Comparison of ENCODE assay signal across 20 cellular contexts in genomic region chr7:128036226-128036940, GRCh38. TPM values are rescaled to one million over a fixed set of nuclear protein-coding genes. Genes with fewer than 3 reads are reported as not detected.
DNase-seq lines count a peak whose midpoint lies in the region; ATAC-seq and TF ChIP-seq lines count a peak whose summit lies in the region.
"Had no signal": no experiment of that assay in that cellular context is flagged by ENCODE, and none has a peak within 500 bp of the region (broad histone marks: within the 10 kb centered on the region; RNA-seq: fewer than 3 reads in every experiment).

No MANE protein-coding gene starts in this region.

- peaks cover 13% of the 10 kb centered on the region for H3K4me1 Mint-ChIP-seq in T-helper 17 cell
- H3K4me1 Mint-ChIP-seq in activated CD8-positive, alpha-beta memory T cell treated with anti-CD3 and anti-CD28 coated beads, Interleukin-2, amount 10 ng/mL, durations not matched to agents 7 days and 5 days = peaks cover 2% of the 10 kb centered on the region
- peaks cover 8% of the 10 kb centered on the region for H3K4me1 Mint-ChIP-seq in MCF 10A (ENCODE audit: insufficient read depth, unreplicated experiment)

- DNase-seq in T-helper 17 cell = no peak
- no peak for DNase-seq in hepatic stellate cell (ENCODE audit: low spot score)
- DNase-seq in activated CD8-positive, alpha-beta memory T cell treated with anti-CD3 and anti-CD28 coated beads, Interleukin-2, amount 10 ng/mL, durations not matched to agents 7 days and 5 days = no peak
- DNase-seq in MCF 10A (ENCODE audit: unreplicated experiment) = no peak
- no peak for DNase-seq in vagina (ENCODE audit: extremely low spot score in 2 of 2)
- DNase-seq: activated naive CD4-positive, alpha-beta T cell treated with Interleukin-2 at 50 U/mL for 16 hours; DMS153; foreskin keratinocyte; immature natural killer cell; mesenchymal stem cell had no signal

- TF ChIP-seq CTCF in MCF 10A (IDR thresholded peaks at IDR 0.05; ENCODE audit: unreplicated experiment) = no peak
- no peak for TF ChIP-seq CTCF in vagina (IDR thresholded peaks at IDR 0.05)

- H3K9me3 ChIP-seq in T-helper 17 cell (ENCODE audit: control insufficient read depth, low read length, poor library complexity, severe bottlenecking) (no peaks in the 10 kb centered on the region), vagina (no peaks in the 10 kb centered on the region)
- H3K9me3 ChIP-seq: BE2C had no signal

- no peaks in the 10 kb centered on the region for H3K9me3 Mint-ChIP-seq in activated CD8-positive, alpha-beta memory T cell treated with anti-CD3 and anti-CD28 coated beads, Interleukin-2, amount 10 ng/mL, durations not matched to agents 7 days and 5 days (ENCODE audit: low read depth)
- no peaks in the 10 kb centered on the region for H3K9me3 Mint-ChIP-seq in MCF 10A (ENCODE audit: unreplicated experiment)
- H3K9me3 Mint-ChIP-seq: endodermal cell, immature natural killer cell had no signal

- H3K27me3 ChIP-seq in vagina = no peaks in the 10 kb centered on the region
- H3K27me3 ChIP-seq: foreskin keratinocyte had no signal

- CTCF ChIA-PET in activated CD8-positive, alpha-beta memory T cell treated with anti-CD3 and anti-CD28 coated beads, Interleukin-2, amount 10 ng/mL, durations not matched to agents 7 days and 5 days (lab: Charles Lee) = interaction anchor here (1.6 kb wide), 1 partner anchor 173 kb away, joined by 5 read pairs; no protein-coding TSS in a partner anchor
- CTCF ChIA-PET in MCF 10A (lab: Yijun Ruan, JAX) = interaction anchor here (0.9 to 2.0 kb wide), 6 partner anchors 10 to 174 kb away, joined by 3 to 6 read pairs (median 4); no protein-coding TSS in a partner anchor

- H3K27ac ChIP-seq in vagina = no peak overlapping the region
- H3K27ac ChIP-seq: foreskin keratinocyte, SK-N-MC, skin epidermis, VCaP had no signal

- H3K27me3 Mint-ChIP-seq in T-helper 17 cell (no peaks in the 10 kb centered on the region), MCF 10A (ENCODE audit: insufficient read depth, unreplicated experiment) (no peaks in the 10 kb centered on the region)
- H3K27me3 Mint-ChIP-seq in activated CD8-positive, alpha-beta memory T cell treated with anti-CD3 and anti-CD28 coated beads, Interleukin-2, amount 10 ng/mL, durations not matched to agents 7 days and 5 days = peaks cover 14% of the 10 kb centered on the region

- BruUV-seq in MCF 10A (replicated peaks; lab: Mats Ljungman, UMichigan) = no TSS peak

- no peaks in the 10 kb centered on the region for H3K36me3 ChIP-seq in vagina
- H3K36me3 ChIP-seq: BE2C had no signal

- H3K36me3 Mint-ChIP-seq in T-helper 17 cell (ENCODE audit: low read depth) (peaks cover 3% of the 10 kb centered on the region), MCF 10A (ENCODE audit: insufficient read depth, unreplicated experiment) (peaks cover 25% of the 10 kb centered on the region)
- H3K36me3 Mint-ChIP-seq in activated CD8-positive, alpha-beta memory T cell treated with anti-CD3 and anti-CD28 coated beads, Interleukin-2, amount 10 ng/mL, durations not matched to agents 7 days and 5 days = peaks cover 2% of the 10 kb centered on the region

- POLR2A ChIA-PET in MCF 10A (lab: Yijun Ruan, JAX) = interaction anchor here (0.6 kb wide), 1 partner anchor 127 kb away, joined by 3 read pairs; no protein-coding TSS in a partner anchor

- ATAC-seq in GM18858 (IDR thresholded peaks at IDR 0.05; ENCODE audit: unreplicated experiment) (peak; percentile 39), GM21390 (IDR thresholded peaks at IDR 0.05; ENCODE audit: unreplicated experiment) (peak; percentile 46), HG02884 (IDR thresholded peaks at IDR 0.05; ENCODE audit: unreplicated experiment) (peak; percentile 40), T-helper 17 cell (no peak)
- ATAC-seq in activated CD8-positive, alpha-beta memory T cell treated with anti-CD3 and anti-CD28 coated beads, Interleukin-2, amount 10 ng/mL, durations not matched to agents 7 days and 5 days = no peak
- ATAC-seq: foreskin keratinocyte had no signal

- intact Hi-C loops in MCF 10A (cut with micrococcal nuclease) (no loop called here), vagina (cut with DNase I) (no loop called here)

- H3K4me3 Mint-ChIP-seq in T-helper 17 cell (no peak overlapping the region), MCF 10A (ENCODE audit: unreplicated experiment) (no peak overlapping the region)
- H3K4me3 Mint-ChIP-seq in activated CD8-positive, alpha-beta memory T cell treated with anti-CD3 and anti-CD28 coated beads, Interleukin-2, amount 10 ng/mL, durations not matched to agents 7 days and 5 days = no peak overlapping the region
- H3K4me3 Mint-ChIP-seq: endodermal cell, immature natural killer cell had no signal

- peaks cover 6% of the 10 kb centered on the region for H3K4me1 ChIP-seq in vagina
- H3K4me1 ChIP-seq: foreskin keratinocyte had no signal

- H3K27ac Mint-ChIP-seq in T-helper 17 cell (peak overlapping the region; percentile 8), MCF 10A (ENCODE audit: low read depth, unreplicated experiment) (no peak overlapping the region)
- H3K27ac Mint-ChIP-seq in activated CD8-positive, alpha-beta memory T cell treated with anti-CD3 and anti-CD28 coated beads, Interleukin-2, amount 10 ng/mL, durations not matched to agents 7 days and 5 days = no peak overlapping the region
- H3K27ac Mint-ChIP-seq: endodermal cell, immature natural killer cell had no signal

- H3K4me3 ChIP-seq in vagina = no peak overlapping the region
- H3K4me3 ChIP-seq: SK-N-MC, skin epidermis had no signal

- TF ChIP-seq POLR2A in vagina (IDR thresholded peaks at IDR 0.05) = no peak

RNA-seq across cellular contexts. Expression of gene LRRC4, which starts 5.1 kb away (rescaled TPM):
- total RNA-seq in T-helper 17 cell = under 1 TPM; 0.34 to 0.57 TPM
- not detected for total RNA-seq in activated CD8-positive, alpha-beta memory T cell treated with anti-CD3 and anti-CD28 coated beads, Interleukin-2, amount 10 ng/mL, durations not matched to agents 7 days and 5 days
- not detected in 2 replicates for total RNA-seq in MCF 10A (2022)
- 6.1 TPM for total RNA-seq in vagina
- total RNA-seq: HT1080, OCI-LY7 had no signal

Comparison
In these comparisons a context has a peak if more than half of its experiments do, and no peak if none do; other contexts are left out.
1. ATAC-seq: peak in GM18858 (single experiment), GM21390 (single experiment) and HG02884 (single experiment); none in T-helper 17 cell (single experiment) and activated CD8-positive, alpha-beta memory T cell treated with anti-CD3 and anti-CD28 coated beads, Interleukin-2, amount 10 ng/mL, durations not matched to agents 7 days and 5 days (single experiment).